ENCODE assay signal across 12 cellular contexts in the genomic region with DNA sequence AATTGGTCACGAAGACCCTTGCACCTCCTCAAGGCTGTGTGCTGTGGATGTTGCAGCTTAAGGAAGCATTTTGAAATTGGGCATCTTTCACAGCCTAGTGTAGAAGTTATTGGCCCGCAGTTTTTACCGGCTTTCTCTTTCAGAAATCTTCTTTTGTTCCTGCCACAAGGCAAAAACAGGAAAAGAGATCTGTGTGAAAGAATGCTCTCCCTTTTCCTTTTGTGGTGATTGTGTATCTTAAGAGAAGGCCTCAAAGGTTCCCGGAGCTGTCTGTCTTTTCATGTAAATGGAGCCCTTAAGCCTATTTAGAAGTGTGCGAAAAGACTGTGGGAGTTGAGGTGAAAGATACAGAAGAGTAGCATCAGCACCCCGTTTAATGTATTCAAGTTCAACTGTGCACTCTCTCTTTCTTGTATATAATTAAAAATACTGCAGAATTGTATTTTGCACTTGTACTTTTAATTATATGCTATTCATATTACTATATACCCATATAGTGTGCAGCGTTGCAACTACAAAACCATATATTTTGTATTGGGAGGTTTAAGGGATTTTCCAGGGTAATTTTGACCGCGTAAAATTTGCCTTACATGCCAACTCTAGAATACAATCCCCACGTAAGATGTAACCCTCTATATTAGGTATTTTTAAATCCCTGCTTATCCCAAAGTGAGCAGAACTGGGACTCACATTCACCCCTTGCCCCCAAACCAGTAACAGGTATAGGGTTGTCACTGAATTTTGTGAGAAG.
DNase-seq lines count a peak whose midpoint lies in the region; ATAC-seq, FAIRE-seq and TF ChIP-seq lines count a peak whose summit lies in the region.
"Had no signal": no experiment of that assay in that cellular context is flagged by ENCODE, and none has a peak within 500 bp of the region (broad histone marks: within the 10 kb centered on the region; RNA-seq: fewer than 3 reads in every experiment).

No MANE protein-coding gene starts in this region.

- H3K79me2 ChIP-seq in OCI-LY3 (ENCODE audit: low read length): no peaks in the 10 kb centered on the region

- intact Hi-C loops in left ventricle myocardium inferior (cut with micrococcal nuclease): no loop called here

- TF ChIP-seq POLR2A in gastroesophageal sphincter (IDR thresholded peaks at IDR 0.05): no peak

- TF ChIP-seq CTCF in OCI-LY3 (IDR thresholded peaks at IDR 0.05; ENCODE audit: low read depth, low read length) (no peak), gastroesophageal sphincter (IDR thresholded peaks at IDR 0.05) (no peak), left ventricle myocardium inferior (IDR thresholded peaks at IDR 0.05; ENCODE audit: borderline replicate concordance) (no peak)

- ATAC-seq in gastroesophageal sphincter: no peak
- ATAC-seq in GM21619 (IDR thresholded peaks at IDR 0.05; ENCODE audit: unreplicated experiment): no peak

- H3K9ac ChIP-seq in OCI-LY3 (ENCODE audit: low read length) (peak overlapping the region; percentile 79), rectal smooth muscle tissue (ENCODE audit: low read length) (no peak overlapping the region)

- no peak for TF ChIP-seq EP300 in gastroesophageal sphincter (IDR thresholded peaks at IDR 0.05)

- H3K9me3 ChIP-seq in OCI-LY3 (ENCODE audit: insufficient read depth, low read length): no peaks in the 10 kb centered on the region
- no peaks in the 10 kb centered on the region for H3K9me3 ChIP-seq in gastroesophageal sphincter
- no peaks in the 10 kb centered on the region for H3K9me3 ChIP-seq in left ventricle myocardium inferior (replicated peaks)
- H3K9me3 ChIP-seq: adrenal gland, upper lobe of left lung had no signal

- H3K4me3 ChIP-seq in OCI-LY3 (ENCODE audit: low read length): peak overlapping the region; percentile 48
- no peak overlapping the region for H3K4me3 ChIP-seq in gastroesophageal sphincter
- no peak overlapping the region for H3K4me3 ChIP-seq in rectal smooth muscle tissue (ENCODE audit: low read length)
- no peak overlapping the region for H3K4me3 ChIP-seq in left ventricle myocardium inferior
- H3K4me3 ChIP-seq: adrenal gland, upper lobe of left lung had no signal

- peak overlapping the region; percentile 42; the same call in 1 of the 2 replicates for H2AFZ ChIP-seq in OCI-LY3 (ENCODE audit: low read depth, low read length)

- H3K27me3 ChIP-seq in OCI-LY3 (ENCODE audit: low read depth, low read length) (no peaks in the 10 kb centered on the region), gastroesophageal sphincter (no peaks in the 10 kb centered on the region), rectal smooth muscle tissue (ENCODE audit: control insufficient read depth, insufficient read depth, low read length) (no peaks in the 10 kb centered on the region), left ventricle myocardium inferior (ENCODE audit: low read depth) (no peaks in the 10 kb centered on the region)
- H3K27me3 ChIP-seq: adrenal gland, upper lobe of left lung had no signal

- 44 to 47% methylated on average over 8 to 10 of the region's 10 CpGs for WGBS in gastroesophageal sphincter (ENCODE audit: low coverage in 1 of 2), 2 donors

- no peak for FAIRE-seq in GM19239 (lab: Jason Lieb, UNC)

- H3K36me3 ChIP-seq in OCI-LY3 (replicated peaks; ENCODE audit: low read depth, low read length) (no peaks in the 10 kb centered on the region), gastroesophageal sphincter (no peaks in the 10 kb centered on the region), rectal smooth muscle tissue (ENCODE audit: control insufficient read depth, insufficient read depth, low read length) (no peaks in the 10 kb centered on the region), left ventricle myocardium inferior (no peaks in the 10 kb centered on the region)
- H3K36me3 ChIP-seq: adrenal gland, upper lobe of left lung had no signal

- peak overlapping the region; percentile 83 for H3K4me2 ChIP-seq in OCI-LY3 (ENCODE audit: low read length)

- peak; percentile 9 for DNase-seq in NCI-H82 (lab: John Stamatoyannopoulos, UW)
- DNase-seq in NCI-H82 treated with DMSO at 0.1 percent for 48 hours (lab: John Stamatoyannopoulos, UW; ENCODE audit: unreplicated experiment): no peak
- no peak for DNase-seq in GM19239 (ENCODE audit: insufficient read length, low spot score)
- no peak for DNase-seq in left ventricle myocardium inferior
- DNase-seq: activated CD8-positive, alpha-beta memory T cell treated with anti-CD3 and anti-CD28 coated beads for 24 hours; adrenal gland; upper lobe of left lung had no signal

- H3K4me1 ChIP-seq in OCI-LY3 (ENCODE audit: low read length) (peaks cover 76% of the 10 kb centered on the region), gastroesophageal sphincter (peaks cover 0 to 16% (median 0%) of the 10 kb centered on the region in 3 donors), rectal smooth muscle tissue (ENCODE audit: control insufficient read depth, insufficient read depth, low read length) (peaks cover 24% of the 10 kb centered on the region), left ventricle myocardium inferior (peaks cover 9% of the 10 kb centered on the region)
- H3K4me1 ChIP-seq: adrenal gland had no signal

- H4K20me1 ChIP-seq in OCI-LY3 (ENCODE audit: insufficient read depth, low read length): no peaks in the 10 kb centered on the region

- H3K27ac ChIP-seq in OCI-LY3 (ENCODE audit: low read length): peak overlapping the region; percentile 96
- peak overlapping the region in 3 of 4 donors; percentile 29 to 61 (median 36) for H3K27ac ChIP-seq in gastroesophageal sphincter
- H3K27ac ChIP-seq in rectal smooth muscle tissue (ENCODE audit: low read depth, low read length): peak overlapping the region; percentile 64
- H3K27ac ChIP-seq in left ventricle myocardium inferior (replicated peaks): no peak overlapping the region
- H3K27ac ChIP-seq: 22Rv1, adrenal gland had no signal
